Comparison of ENCODE assay signal across 14 cellular contexts in the genomic region with DNA sequence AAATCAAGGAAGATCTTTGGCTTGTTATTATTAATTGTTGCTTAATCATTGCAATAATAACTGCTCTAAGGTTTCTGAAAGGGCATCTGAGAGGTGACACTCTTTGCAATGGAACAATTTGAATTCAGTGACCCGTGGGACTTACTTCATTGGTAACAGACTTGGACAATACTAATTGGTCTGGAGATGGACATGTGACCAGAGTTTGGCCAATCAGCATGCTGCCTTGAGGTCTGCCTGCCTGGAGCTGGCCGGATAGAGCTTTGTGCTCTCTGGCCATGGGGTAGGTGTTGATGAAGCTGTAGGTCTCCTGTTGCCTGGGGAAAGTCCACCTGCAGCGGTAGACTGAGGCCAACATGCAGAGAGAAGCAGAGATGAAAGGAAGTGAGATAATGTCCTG. TPM values are rescaled to one million over a fixed set of nuclear protein-coding genes. Genes with fewer than 3 reads are reported as not detected.
"Had no signal": no experiment of that assay in that cellular context is flagged by ENCODE, and none has a peak within 500 bp of the region (broad histone marks: within the 10 kb centered on the region; RNA-seq: fewer than 3 reads in every experiment).

No MANE protein-coding gene starts in this region.

- DNase-seq: activated CD4-positive, alpha-beta T cell treated with anti-CD3 and anti-CD28 coated beads, Interleukin-2, amount 50 U/mL, for 1 hour; activated naive CD4-positive, alpha-beta T cell treated with anti-CD3 and anti-CD28 coated beads, Interleukin-2, amount 50 U/mL, for 16 hours; effector memory CD4-positive, alpha-beta T cell; kidney; left lung; naive B cell; pancreas; sigmoid colon; spleen had no signal

- H3K9me3 ChIP-seq: left lung, pancreas, sigmoid colon, spleen had no signal

- FAIRE-seq: astrocyte, kidney, pancreas, urothelium cell line had no signal

- H3K36me3 ChIP-seq: left lung, pancreas, sigmoid colon, spleen had no signal

- H3K4me3 ChIP-seq: hepatocyte, left lung, pancreas, sigmoid colon, spleen had no signal

- H3K27me3 ChIP-seq: hepatocyte, left lung, pancreas, sigmoid colon, spleen had no signal

- H3K4me1 ChIP-seq: pancreas had no signal

- H3K27ac ChIP-seq: hepatocyte, left lung, pancreas, spleen had no signal

RNA-seq across cellular contexts. Expression of gene SERPINB5, which starts 30.5 kb away (rescaled TPM):
- total RNA-seq: astrocyte, cerebellum, kidney, mononuclear cell, sigmoid colon, spleen had no signal
- polyA plus RNA-seq: pancreas had no signal
